In the genomic region with DNA sequence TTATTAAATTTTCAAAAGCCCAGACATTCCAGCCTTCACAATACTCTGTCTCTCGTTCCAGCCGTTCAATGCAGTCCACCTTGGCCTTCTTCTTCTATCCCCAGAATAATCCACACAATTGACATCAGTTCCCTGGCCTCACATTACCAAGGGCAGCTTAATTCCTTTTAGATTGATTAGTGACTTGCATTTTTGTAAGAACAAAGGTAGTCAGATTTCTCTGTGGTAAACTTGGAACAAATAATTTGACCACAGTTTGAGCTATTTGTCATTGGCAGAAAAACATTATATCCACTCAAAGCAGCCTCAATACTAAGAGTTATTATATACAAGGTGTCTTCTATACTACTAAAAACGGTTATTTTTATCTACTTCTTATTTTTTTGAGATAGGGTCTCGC, we compare ENCODE assay signal across 1 cellular context.
TF ChIP-seq lines count a peak whose summit lies in the region.

No MANE protein-coding gene starts in this region.

TF ChIP-seq in SK-N-SH treated with all-trans-retinoic acid at 6 μM for 48 hours, 23 proteins besides CTCF, POLR2A, EP300 and RAD21 (continued from another document):
- TF ChIP-seq, protein P1, sequence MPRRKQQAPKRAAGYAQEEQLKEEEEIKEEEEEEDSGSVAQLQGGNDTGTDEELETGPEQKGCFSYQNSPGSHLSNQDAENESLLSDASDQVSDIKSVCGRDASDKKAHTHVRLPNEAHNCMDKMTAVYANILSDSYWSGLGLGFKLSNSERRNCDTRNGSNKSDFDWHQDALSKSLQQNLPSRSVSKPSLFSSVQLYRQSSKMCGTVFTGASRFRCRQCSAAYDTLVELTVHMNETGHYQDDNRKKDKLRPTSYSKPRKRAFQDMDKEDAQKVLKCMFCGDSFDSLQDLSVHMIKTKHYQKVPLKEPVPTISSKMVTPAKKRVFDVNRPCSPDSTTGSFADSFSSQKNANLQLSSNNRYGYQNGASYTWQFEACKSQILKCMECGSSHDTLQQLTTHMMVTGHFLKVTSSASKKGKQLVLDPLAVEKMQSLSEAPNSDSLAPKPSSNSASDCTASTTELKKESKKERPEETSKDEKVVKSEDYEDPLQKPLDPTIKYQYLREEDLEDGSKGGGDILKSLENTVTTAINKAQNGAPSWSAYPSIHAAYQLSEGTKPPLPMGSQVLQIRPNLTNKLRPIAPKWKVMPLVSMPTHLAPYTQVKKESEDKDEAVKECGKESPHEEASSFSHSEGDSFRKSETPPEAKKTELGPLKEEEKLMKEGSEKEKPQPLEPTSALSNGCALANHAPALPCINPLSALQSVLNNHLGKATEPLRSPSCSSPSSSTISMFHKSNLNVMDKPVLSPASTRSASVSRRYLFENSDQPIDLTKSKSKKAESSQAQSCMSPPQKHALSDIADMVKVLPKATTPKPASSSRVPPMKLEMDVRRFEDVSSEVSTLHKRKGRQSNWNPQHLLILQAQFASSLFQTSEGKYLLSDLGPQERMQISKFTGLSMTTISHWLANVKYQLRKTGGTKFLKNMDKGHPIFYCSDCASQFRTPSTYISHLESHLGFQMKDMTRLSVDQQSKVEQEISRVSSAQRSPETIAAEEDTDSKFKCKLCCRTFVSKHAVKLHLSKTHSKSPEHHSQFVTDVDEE (CRISPR knock-in tag; IDR thresholded peaks at IDR 0.05) = no peak
- no peak for TF ChIP-seq ZNF565 (CRISPR knock-in tag; conservative IDR thresholded peaks at IDR 0.05; ENCODE audit: low read depth)
